Comparison of ENCODE assay signal across 8 cellular contexts in genomic region chr6:34407915-34408314, GRCh38. TPM values are rescaled to one million over a fixed set of nuclear protein-coding genes. Genes with fewer than 3 reads are reported as not detected.
DNase-seq lines count a peak whose midpoint lies in the region; ATAC-seq, FAIRE-seq and TF ChIP-seq lines count a peak whose summit lies in the region.
"Not testable (repeated sequence)": the region's sequence is repeated elsewhere in the genome, so short reads cannot be mapped to it uniquely, and the experiment has no call there.
"Had no signal": no experiment of that assay in that cellular context is flagged by ENCODE, and none has a peak within 500 bp of the region (broad histone marks: within the 10 kb centered on the region; RNA-seq: fewer than 3 reads in every experiment).

No MANE protein-coding gene starts in this region.

- 89% methylated on average over 1 of the region's 1 CpG for WGBS in K562 (ENCODE audit: insufficient coverage, low coverage, missing lambda C conversion rate)
- WGBS in HepG2 (ENCODE audit: low lambda C conversion rate) = 94% methylated on average over 1 of the region's 1 CpG

- not testable (repeated sequence) for H3K36me3 ChIP-seq in HEK293 (ENCODE audit: control insufficient read depth in 2 of 2, insufficient read depth in 1 of 2, low read length in 2 of 2); K562 (ENCODE audit: control insufficient read depth, insufficient read depth, low read length); HepG2 (replicated peaks in 1 of 2; ENCODE audit: control insufficient read depth in 1 of 2, insufficient read depth in 2 of 2, low read length in 2 of 2)

- FAIRE-seq in K562 (lab: Jason Lieb, UNC); HepG2 (lab: Jason Lieb, UNC): not testable (repeated sequence)

- not testable (repeated sequence) for H3K27me3 ChIP-seq in K562 (ENCODE audit: control insufficient read depth in 2 of 2, insufficient read depth in 2 of 2, low read length in 2 of 2); HepG2 (ENCODE audit: control insufficient read depth in 1 of 2, insufficient read depth in 2 of 2, low read length in 2 of 2)

- not testable (repeated sequence) for TF ChIP-seq RAD21 in K562 (CRISPR knock-in tag; conservative IDR thresholded peaks at IDR 0.05 in 1 of 2, IDR thresholded peaks at IDR 0.05 in 1 of 2); HepG2 (CRISPR knock-in tag; IDR thresholded peaks at IDR 0.05)

- TF ChIP-seq CTCF in HEK293 (tag by site-specific recombination; IDR thresholded peaks at IDR 0.05); K562 (IDR thresholded peaks at IDR 0.05 in 2 of 3, conservative IDR thresholded peaks at IDR 0.05 in 1 of 3; ENCODE audit: insufficient read depth in 2 of 3, low read depth in 1 of 3, low read length in 3 of 3); HepG2 (CRISPR knock-in tag; IDR thresholded peaks at IDR 0.05): not testable (repeated sequence)

- not testable (repeated sequence) for H2AFZ ChIP-seq in K562 (ENCODE audit: low read depth, low read length); HepG2 (ENCODE audit: low read length)

- not testable (repeated sequence) for H4K20me1 ChIP-seq in K562 (replicated peaks; ENCODE audit: control insufficient read depth, insufficient read depth, low read length); HepG2 (ENCODE audit: insufficient read depth, low read length)

- H3K9me1 ChIP-seq in K562 (ENCODE audit: control insufficient read depth, insufficient read depth, low read length) = not testable (repeated sequence)

- H3K9me3 ChIP-seq in HEK293 (ENCODE audit: control insufficient read depth, insufficient read depth, low read depth, low read length); K562 (replicated peaks; ENCODE audit: control insufficient read depth, insufficient read depth, low read depth, low read length); HepG2 (ENCODE audit: low read length): not testable (repeated sequence)

- CTCF ChIA-PET in HEK293 (lab: Yijun Ruan, JAX) = interaction anchor here (0.7 kb wide), 1 partner anchor 63 kb away, joined by 8 read pairs; no protein-coding TSS in a partner anchor
- CTCF ChIA-PET in K562 (lab: Yijun Ruan, JAX; ENCODE audit: low intra/inter-chr PET ratio); HepG2 (lab: Yijun Ruan, JAX; ENCODE audit: low intra/inter-chr PET ratio, low total read pairs): not testable (repeated sequence)

- POLR2A ChIA-PET in HEK293 (lab: Yijun Ruan, JAX); HepG2 (lab: Yijun Ruan, JAX): not testable (repeated sequence)
- POLR2A ChIA-PET in K562 (lab: Yijun Ruan, JAX) = interaction anchor here (0.9 kb wide), 1 partner anchor 11 kb away, joined by 3 read pairs; no protein-coding TSS in a partner anchor

- TF ChIP-seq POLR2A in K562 (conservative IDR thresholded peaks at IDR 0.05); HepG2 (IDR thresholded peaks at IDR 0.05; ENCODE audit: insufficient read depth in 1 of 2, low read depth in 2 of 2, low read length in 2 of 2): not testable (repeated sequence)

- intact Hi-C loops in K562 (cut with micrococcal nuclease); HepG2 (cut with micrococcal nuclease; ENCODE audit: unreplicated experiment): not testable (repeated sequence)

- not testable (repeated sequence) for H3K4me3 ChIP-seq in HEK293 (ENCODE audit: low read depth, low read length); K562; HepG2 (replicated peaks in 1 of 3; ENCODE audit: insufficient read depth in 1 of 3, low read depth in 2 of 3, low read length in 3 of 3)

- H3K4me2 ChIP-seq in K562 (ENCODE audit: insufficient read depth, low read length); HepG2 (ENCODE audit: low read depth, low read length): not testable (repeated sequence)

- BruUV-seq in K562 (replicated peaks; lab: Mats Ljungman, UMichigan); HepG2 (replicated peaks; lab: Mats Ljungman, UMichigan): not testable (repeated sequence)

- not testable (repeated sequence) for H3K4me1 ChIP-seq in HEK293 (ENCODE audit: control insufficient read depth, insufficient read depth, low read length); K562 (replicated peaks in 1 of 2; ENCODE audit: control insufficient read depth in 2 of 2, insufficient read depth in 2 of 2, low read length in 2 of 2); HepG2 (ENCODE audit: insufficient read depth, low read length)

- not testable (repeated sequence) for H3K27ac ChIP-seq in HEK293 (ENCODE audit: extremely low read depth, low read depth, low read length); K562 (ENCODE audit: extremely low read depth, low read depth, low read length); HepG2 (ENCODE audit: extremely low read length, insufficient read depth, low read length)

- not testable (repeated sequence) for TF ChIP-seq EP300 in K562 (IDR thresholded peaks at IDR 0.05; ENCODE audit: low read length); HepG2 (IDR thresholded peaks at IDR 0.05; ENCODE audit: low read depth in 2 of 2, low read length in 2 of 2); HepG2 (CRISPR knock-in tag; IDR thresholded peaks at IDR 0.05; ENCODE audit: borderline replicate concordance)

- H3K9ac ChIP-seq in K562 (ENCODE audit: insufficient read depth in 1 of 2, low read depth in 2 of 2, low read length in 2 of 2); HepG2 (ENCODE audit: insufficient read depth, low read depth, low read length): not testable (repeated sequence)

- in situ Hi-C loops in K562 (cut with MboI) = loop anchor here (5.0 kb wide), 1 partner anchor 216 kb away; no protein-coding TSS in a partner anchor
- in situ Hi-C loops in HepG2 (cut with HindIII; ENCODE audit: extremely low pct_ligation_motif_present, low pct_unique_long_range_greater_than_20kb) = not testable (repeated sequence)

- ATAC-seq in K562, HepG2: not testable (repeated sequence)

- not testable (repeated sequence) for DNase-seq in K562 (ENCODE audit: extremely low read depth in 1 of 4, low spot score in 3 of 4); HepG2 (ENCODE audit: low spot score)

- H3K79me2 ChIP-seq in K562 (ENCODE audit: control insufficient read depth, insufficient read depth, low read length); HepG2 (ENCODE audit: insufficient read depth, low read length): not testable (repeated sequence)

RNA-seq across cellular contexts. Expression of gene NUDT3, which starts 15.4 kb away (rescaled TPM):
- 19.3 and 42.2 TPM in 2 replicates for total RNA-seq in K562 (2011; cell fraction: chromatin; rRNA removed; ENCODE audit: low replicate concordance)
- 17.3 and 21.3 TPM in 2 replicates for total RNA-seq in K562 (2011; cell fraction: nucleolus; rRNA removed)
- 38.4 and 67.7 TPM in 2 replicates for total RNA-seq in K562 (2011; cell fraction: nucleoplasm; rRNA removed)
- total RNA-seq in K562 (2014; rRNA removed) = 47.3 and 51.0 TPM in 2 replicates
- 61.8 and 70.8 TPM in 2 replicates for total RNA-seq in K562 (2014; rRNA removed; fragmentation: Illumina TruSeq; extraction: Trizol)
- total RNA-seq in K562 (2015; rRNA removed; fragmentation: Illumina TruSeq; extraction: Trizol) = 57.2 and 59.8 TPM in 2 replicates
- total RNA-seq in K562 (2021) = 49.8 and 56.4 TPM in 2 replicates
- 68.5 and 81.2 TPM in 2 replicates for polyA plus RNA-seq in K562 (2011; rRNA removed)
- 29.2 and 49.7 TPM in 2 replicates for polyA plus RNA-seq in K562 (2011; cell fraction: cytosol; rRNA removed)
- 20.7 and 29.1 TPM in 2 replicates for polyA plus RNA-seq in K562 (2011; cell fraction: nucleus; rRNA removed)
- 15.2 and 19.2 TPM in 2 replicates for polyA plus RNA-seq in K562 (2012)
- polyA plus RNA-seq in K562 (2014; fragmentation: Illumina TruSeq; extraction: Trizol) = 54.8 and 56.0 TPM in 2 replicates
- 10 to 100 TPM in 1 of 2 experiments, 1 to 10 TPM in 1; 5.4 to 57.7 TPM for polyA plus RNA-seq in K562 (2014; fragmentation: Nextera tagmentation; extraction: Ambion mirVana)
- polyA plus RNA-seq in K562 (2014; rRNA removed) = 54.4 and 56.8 TPM in 2 replicates
- polyA minus RNA-seq in K562 (2011; rRNA and poly(A)+ RNA removed) = 105 and 133 TPM in 2 replicates
- polyA minus RNA-seq in K562 (2011; cell fraction: cytosol; rRNA and poly(A)+ RNA removed) = 46.1 and 59.9 TPM in 2 replicates
- polyA minus RNA-seq in K562 (2011; cell fraction: nucleus; rRNA and poly(A)+ RNA removed) = 9.4 and 18.1 TPM in 2 replicates
- total RNA-seq in HepG2 (2016; rRNA removed; fragmentation: Illumina TruSeq; extraction: Trizol) = 20.2 and 30.1 TPM in 2 replicates
- total RNA-seq in HepG2 (2016; cell fraction: cytosol; rRNA removed; fragmentation: Illumina TruSeq; extraction: Trizol; ENCODE audit: low read depth) = 4.1 and 4.8 TPM in 2 replicates
- 19.5 and 29.7 TPM in 2 replicates for total RNA-seq in HepG2 (2016; cell fraction: insoluble cytoplasmic fraction; rRNA removed; fragmentation: Illumina TruSeq; extraction: Trizol)
- total RNA-seq in HepG2 (2016; cell fraction: membrane; rRNA removed; fragmentation: Illumina TruSeq; extraction: Trizol) = 14.6 and 14.8 TPM in 2 replicates
- 15.7 and 19.0 TPM in 2 replicates for total RNA-seq in HepG2 (2016; cell fraction: nucleus; rRNA removed; fragmentation: Illumina TruSeq; extraction: Trizol)
- polyA plus RNA-seq in HepG2 (2011; rRNA removed) = 17.6 and 20.6 TPM in 2 replicates
- polyA plus RNA-seq in HepG2 (2011; cell fraction: cytosol; rRNA removed) = 10.7 and 14.8 TPM in 2 replicates
- polyA plus RNA-seq in HepG2 (2011; cell fraction: nucleus; rRNA removed) = 9.2 and 11.9 TPM in 2 replicates
- polyA plus RNA-seq in HepG2 (2012) = 5.6 TPM in 2 replicates
- polyA plus RNA-seq in HepG2 (2016; cell fraction: cytosol; fragmentation: Illumina TruSeq; extraction: Trizol; ENCODE audit: low read depth) = 3.0 and 3.5 TPM in 2 replicates
- polyA plus RNA-seq in HepG2 (2016; cell fraction: insoluble cytoplasmic fraction; fragmentation: Illumina TruSeq; extraction: Trizol; ENCODE audit: low read depth) = 22.4 and 22.7 TPM in 2 replicates
- polyA plus RNA-seq in HepG2 (2016; cell fraction: membrane; fragmentation: Illumina TruSeq; extraction: Trizol; ENCODE audit: low read depth) = 7.4 and 7.7 TPM in 2 replicates
- 23.3 TPM in 2 replicates for polyA plus RNA-seq in HepG2 (2016; cell fraction: nucleus; fragmentation: Illumina TruSeq; extraction: Trizol; ENCODE audit: insufficient read depth, low read depth)
- polyA minus RNA-seq in HepG2 (2011; rRNA and poly(A)+ RNA removed; ENCODE audit: low replicate concordance) = 23.6 and 25.7 TPM in 2 replicates
- 18.9 and 21.6 TPM in 2 replicates for polyA minus RNA-seq in HepG2 (2011; cell fraction: cytosol; rRNA and poly(A)+ RNA removed)
- 14.0 and 19.0 TPM in 2 replicates for polyA minus RNA-seq in HepG2 (2011; cell fraction: nucleus; rRNA and poly(A)+ RNA removed)

RNA-seq across cellular contexts. Expression of gene RPS10, which starts 18.0 kb away (rescaled TPM):
- 244 and 499 TPM in 2 replicates for total RNA-seq in K562 (2011; cell fraction: chromatin; rRNA removed; ENCODE audit: low replicate concordance)
- total RNA-seq in K562 (2011; cell fraction: nucleolus; rRNA removed) = 961 and 1,244 TPM in 2 replicates
- total RNA-seq in K562 (2011; cell fraction: nucleoplasm; rRNA removed) = 1,028 and 1,732 TPM in 2 replicates
- total RNA-seq in K562 (2014; rRNA removed) (3,907 and 4,273 TPM in 2 replicates), K562 (2014; rRNA removed; fragmentation: Illumina TruSeq; extraction: Trizol) (2,809 and 3,197 TPM in 2 replicates), K562 (2015; rRNA removed; fragmentation: Illumina TruSeq; extraction: Trizol) (3,578 and 3,876 TPM in 2 replicates), K562 (2021) (3,062 and 3,200 TPM in 2 replicates), HepG2 (2016; rRNA removed; fragmentation: Illumina TruSeq; extraction: Trizol) (2,909 and 3,503 TPM in 2 replicates)
- polyA plus RNA-seq in K562 (2011; rRNA removed) (5,201 and 6,397 TPM in 2 replicates), K562 (2014; fragmentation: Illumina TruSeq; extraction: Trizol) (4,753 and 5,213 TPM in 2 replicates), K562 (2014; fragmentation: Nextera tagmentation; extraction: Ambion mirVana) (1,000 to 10,000 TPM; 2,680 to 3,048 TPM), K562 (2014; rRNA removed) (4,615 and 5,251 TPM in 2 replicates), HepG2 (2011; rRNA removed) (4,295 and 4,648 TPM in 2 replicates)
- 12,487 and 14,962 TPM in 2 replicates for polyA plus RNA-seq in K562 (2011; cell fraction: cytosol; rRNA removed)
- 1,847 and 2,630 TPM in 2 replicates for polyA plus RNA-seq in K562 (2011; cell fraction: nucleus; rRNA removed)
- 4,197 and 5,822 TPM in 2 replicates for polyA plus RNA-seq in K562 (2012)
- 2,379 and 2,522 TPM in 2 replicates for polyA minus RNA-seq in K562 (2011; rRNA and poly(A)+ RNA removed)
- polyA minus RNA-seq in K562 (2011; cell fraction: cytosol; rRNA and poly(A)+ RNA removed) = 976 and 1,028 TPM in 2 replicates
- 203 and 375 TPM in 2 replicates for polyA minus RNA-seq in K562 (2011; cell fraction: nucleus; rRNA and poly(A)+ RNA removed)
- total RNA-seq in HepG2 (2016; cell fraction: cytosol; rRNA removed; fragmentation: Illumina TruSeq; extraction: Trizol; ENCODE audit: low read depth) = 5,102 and 5,632 TPM in 2 replicates
- 3,081 and 3,638 TPM in 2 replicates for total RNA-seq in HepG2 (2016; cell fraction: insoluble cytoplasmic fraction; rRNA removed; fragmentation: Illumina TruSeq; extraction: Trizol)
- total RNA-seq in HepG2 (2016; cell fraction: membrane; rRNA removed; fragmentation: Illumina TruSeq; extraction: Trizol) = 7,429 and 7,480 TPM in 2 replicates
- 967 and 1,028 TPM in 2 replicates for total RNA-seq in HepG2 (2016; cell fraction: nucleus; rRNA removed; fragmentation: Illumina TruSeq; extraction: Trizol)
- polyA plus RNA-seq in HepG2 (2011; cell fraction: cytosol; rRNA removed) = 9,439 and 9,926 TPM in 2 replicates
- polyA plus RNA-seq in HepG2 (2011; cell fraction: nucleus; rRNA removed) = 1,658 and 1,840 TPM in 2 replicates
- polyA plus RNA-seq in HepG2 (2012) = 3,418 and 4,251 TPM in 2 replicates
- 5,367 and 5,814 TPM in 2 replicates for polyA plus RNA-seq in HepG2 (2016; cell fraction: cytosol; fragmentation: Illumina TruSeq; extraction: Trizol; ENCODE audit: low read depth)
- 2,908 and 3,264 TPM in 2 replicates for polyA plus RNA-seq in HepG2 (2016; cell fraction: insoluble cytoplasmic fraction; fragmentation: Illumina TruSeq; extraction: Trizol; ENCODE audit: low read depth)
- polyA plus RNA-seq in HepG2 (2016; cell fraction: membrane; fragmentation: Illumina TruSeq; extraction: Trizol; ENCODE audit: low read depth) = 6,085 and 6,204 TPM in 2 replicates
- 1,494 and 1,555 TPM in 2 replicates for polyA plus RNA-seq in HepG2 (2016; cell fraction: nucleus; fragmentation: Illumina TruSeq; extraction: Trizol; ENCODE audit: insufficient read depth, low read depth)
- polyA minus RNA-seq in HepG2 (2011; rRNA and poly(A)+ RNA removed; ENCODE audit: low replicate concordance) = 2,566 and 3,572 TPM in 2 replicates
- 602 and 661 TPM in 2 replicates for polyA minus RNA-seq in HepG2 (2011; cell fraction: cytosol; rRNA and poly(A)+ RNA removed)
- 173 and 248 TPM in 2 replicates for polyA minus RNA-seq in HepG2 (2011; cell fraction: nucleus; rRNA and poly(A)+ RNA removed)

RNA-seq across cellular contexts. Expression of gene PACSIN1, which starts 58.0 kb away (rescaled TPM):
- 1.5 and 2.1 TPM in 2 replicates for total RNA-seq in K562 (2011; cell fraction: chromatin; rRNA removed; ENCODE audit: low replicate concordance)
- 1.2 and 1.3 TPM in 2 replicates for total RNA-seq in K562 (2011; cell fraction: nucleolus; rRNA removed)
- 0.99 and 1.1 TPM in 2 replicates for total RNA-seq in K562 (2011; cell fraction: nucleoplasm; rRNA removed)
- total RNA-seq in K562 (2014; rRNA removed) = 0.41 and 0.45 TPM in 2 replicates
- 0.10 and 0.29 TPM in 2 replicates for total RNA-seq in K562 (2014; rRNA removed; fragmentation: Illumina TruSeq; extraction: Trizol)
- total RNA-seq in K562 (2015; rRNA removed; fragmentation: Illumina TruSeq; extraction: Trizol) = 0.22 and 0.23 TPM in 2 replicates
- 0.98 and 1.7 TPM in 2 replicates for total RNA-seq in K562 (2021)
- 1.1 and 1.4 TPM in 2 replicates for polyA plus RNA-seq in K562 (2011; rRNA removed)
- polyA plus RNA-seq in K562 (2011; cell fraction: cytosol; rRNA removed) = 1.2 and 1.6 TPM in 2 replicates
- polyA plus RNA-seq in K562 (2011; cell fraction: nucleus; rRNA removed) = 2.2 and 3.4 TPM in 2 replicates
- polyA plus RNA-seq in K562 (2012) = 0.90 and 1.2 TPM in 2 replicates
- polyA plus RNA-seq in K562 (2014; fragmentation: Illumina TruSeq; extraction: Trizol) = 0.79 and 1.4 TPM in 2 replicates
- polyA plus RNA-seq in K562 (2014; fragmentation: Nextera tagmentation; extraction: Ambion mirVana) = under 1 TPM; 0.01 to 0.03 TPM
- 0.98 and 1.2 TPM in 2 replicates for polyA plus RNA-seq in K562 (2014; rRNA removed)
- 0.98 and 1.1 TPM in 2 replicates for polyA minus RNA-seq in K562 (2011; rRNA and poly(A)+ RNA removed)
- 0.95 and 1.7 TPM in 2 replicates for polyA minus RNA-seq in K562 (2011; cell fraction: cytosol; rRNA and poly(A)+ RNA removed)
- polyA minus RNA-seq in K562 (2011; cell fraction: nucleus; rRNA and poly(A)+ RNA removed) = 0.67 and 1.9 TPM in 2 replicates
- not detected in 2 replicates for total RNA-seq in HepG2 (2016; rRNA removed; fragmentation: Illumina TruSeq; extraction: Trizol)
- total RNA-seq in HepG2 (2016; cell fraction: cytosol; rRNA removed; fragmentation: Illumina TruSeq; extraction: Trizol; ENCODE audit: low read depth) = not detected in 2 replicates
- total RNA-seq in HepG2 (2016; cell fraction: insoluble cytoplasmic fraction; rRNA removed; fragmentation: Illumina TruSeq; extraction: Trizol) = not detected in 2 replicates
- not detected in 2 replicates for total RNA-seq in HepG2 (2016; cell fraction: membrane; rRNA removed; fragmentation: Illumina TruSeq; extraction: Trizol)
- not detected in 2 replicates for total RNA-seq in HepG2 (2016; cell fraction: nucleus; rRNA removed; fragmentation: Illumina TruSeq; extraction: Trizol)
- polyA plus RNA-seq in HepG2 (2011; rRNA removed) = not detected in 2 replicates
- 0.01 TPM in 1 of 2 replicates, not detected in the other for polyA plus RNA-seq in HepG2 (2011; cell fraction: cytosol; rRNA removed)
- polyA plus RNA-seq in HepG2 (2011; cell fraction: nucleus; rRNA removed) = not detected in 2 replicates
- not detected in 2 replicates for polyA plus RNA-seq in HepG2 (2012)
- not detected in 2 replicates for polyA plus RNA-seq in HepG2 (2016; cell fraction: cytosol; fragmentation: Illumina TruSeq; extraction: Trizol; ENCODE audit: low read depth)
- polyA plus RNA-seq in HepG2 (2016; cell fraction: insoluble cytoplasmic fraction; fragmentation: Illumina TruSeq; extraction: Trizol; ENCODE audit: low read depth) = not detected in 2 replicates
- polyA plus RNA-seq in HepG2 (2016; cell fraction: membrane; fragmentation: Illumina TruSeq; extraction: Trizol; ENCODE audit: low read depth) = not detected in 2 replicates
- polyA plus RNA-seq in HepG2 (2016; cell fraction: nucleus; fragmentation: Illumina TruSeq; extraction: Trizol; ENCODE audit: insufficient read depth, low read depth) = not detected in 2 replicates
- polyA minus RNA-seq in HepG2 (2011; rRNA and poly(A)+ RNA removed; ENCODE audit: low replicate concordance) = 0.04 and 0.05 TPM in 2 replicates
- polyA minus RNA-seq in HepG2 (2011; cell fraction: cytosol; rRNA and poly(A)+ RNA removed) = not detected in 2 replicates
- polyA minus RNA-seq in HepG2 (2011; cell fraction: nucleus; rRNA and poly(A)+ RNA removed) = not detected in 2 replicates
- total RNA-seq: A172, A673, Daoy had no signal
- polyA plus RNA-seq: AG04450, CD14-positive monocyte had no signal
